1 cellular context compared by ENCODE assay signal in the genomic region with DNA sequence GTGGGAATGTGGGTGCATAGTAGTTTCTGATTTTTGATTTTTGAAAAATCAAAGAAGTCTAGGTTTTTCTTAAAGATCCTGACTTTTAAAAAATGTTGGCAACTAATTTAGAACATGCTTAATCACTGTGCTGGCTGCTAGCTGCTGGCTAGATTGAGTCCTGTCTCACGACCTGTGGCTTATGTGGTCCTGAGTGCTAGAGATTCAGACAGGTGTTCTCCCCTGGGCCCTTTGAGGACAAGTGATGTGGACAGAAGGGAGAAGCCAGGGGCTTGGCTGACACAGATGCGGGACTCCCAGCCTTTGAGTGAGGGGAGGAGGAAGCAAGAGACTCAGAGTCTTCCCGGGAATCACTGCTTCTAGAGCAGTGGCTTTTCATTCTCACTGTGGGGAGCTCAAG.
TF ChIP-seq lines count a peak whose summit lies in the region.

No MANE protein-coding gene starts in this region.

TF ChIP-seq in GM23338, 12 proteins besides CTCF, POLR2A, EP300 and RAD21 (continued from another document):
- TF ChIP-seq ZNF462 (CRISPR knock-in tag; IDR thresholded peaks at IDR 0.05): no peak
- TF ChIP-seq, protein P1, sequence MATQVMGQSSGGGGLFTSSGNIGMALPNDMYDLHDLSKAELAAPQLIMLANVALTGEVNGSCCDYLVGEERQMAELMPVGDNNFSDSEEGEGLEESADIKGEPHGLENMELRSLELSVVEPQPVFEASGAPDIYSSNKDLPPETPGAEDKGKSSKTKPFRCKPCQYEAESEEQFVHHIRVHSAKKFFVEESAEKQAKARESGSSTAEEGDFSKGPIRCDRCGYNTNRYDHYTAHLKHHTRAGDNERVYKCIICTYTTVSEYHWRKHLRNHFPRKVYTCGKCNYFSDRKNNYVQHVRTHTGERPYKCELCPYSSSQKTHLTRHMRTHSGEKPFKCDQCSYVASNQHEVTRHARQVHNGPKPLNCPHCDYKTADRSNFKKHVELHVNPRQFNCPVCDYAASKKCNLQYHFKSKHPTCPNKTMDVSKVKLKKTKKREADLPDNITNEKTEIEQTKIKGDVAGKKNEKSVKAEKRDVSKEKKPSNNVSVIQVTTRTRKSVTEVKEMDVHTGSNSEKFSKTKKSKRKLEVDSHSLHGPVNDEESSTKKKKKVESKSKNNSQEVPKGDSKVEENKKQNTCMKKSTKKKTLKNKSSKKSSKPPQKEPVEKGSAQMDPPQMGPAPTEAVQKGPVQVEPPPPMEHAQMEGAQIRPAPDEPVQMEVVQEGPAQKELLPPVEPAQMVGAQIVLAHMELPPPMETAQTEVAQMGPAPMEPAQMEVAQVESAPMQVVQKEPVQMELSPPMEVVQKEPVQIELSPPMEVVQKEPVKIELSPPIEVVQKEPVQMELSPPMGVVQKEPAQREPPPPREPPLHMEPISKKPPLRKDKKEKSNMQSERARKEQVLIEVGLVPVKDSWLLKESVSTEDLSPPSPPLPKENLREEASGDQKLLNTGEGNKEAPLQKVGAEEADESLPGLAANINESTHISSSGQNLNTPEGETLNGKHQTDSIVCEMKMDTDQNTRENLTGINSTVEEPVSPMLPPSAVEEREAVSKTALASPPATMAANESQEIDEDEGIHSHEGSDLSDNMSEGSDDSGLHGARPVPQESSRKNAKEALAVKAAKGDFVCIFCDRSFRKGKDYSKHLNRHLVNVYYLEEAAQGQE (IDR thresholded peaks at IDR 0.05; ENCODE audit: unreplicated experiment): no peak
